In genomic region chr2:229910832-229911412, GRCh38 we compare ENCODE assay signal across 8 cellular contexts. TPM values are rescaled to one million over a fixed set of nuclear protein-coding genes. Genes with fewer than 3 reads are reported as not detected.
A peak's percentile ranks its signal among the peaks of the same experiment; 100 is the strongest.
DNase-seq lines count a peak whose midpoint lies in the region; ATAC-seq, FAIRE-seq and TF ChIP-seq lines count a peak whose summit lies in the region.

No MANE protein-coding gene starts in this region.

- FAIRE-seq in GM18507 (lab: Jason Lieb, UNC) = peak; percentile 84

- H3K4me2 ChIP-seq in BLaER1 = peak overlapping the region; percentile 4; the same call in 1 of the 2 replicates
- no peak overlapping the region for H3K4me2 ChIP-seq in SU-DHL-6 (ENCODE audit: low read depth, low read length, poor library complexity, severe bottlenecking)

- WGBS in gastroesophageal sphincter (ENCODE audit: low coverage in 1 of 2), 2 donors = 25 to 67% methylated on average over 1 of the region's 1 CpG

- no peak overlapping the region for H3K27ac ChIP-seq in BLaER1
- peak overlapping the region; percentile 20; the same call in 1 of the 2 replicates for H3K27ac ChIP-seq in SU-DHL-6 (ENCODE audit: low read depth, low read length)
- H3K27ac ChIP-seq in left ventricle myocardium inferior (replicated peaks) = no peak overlapping the region
- no peak overlapping the region for H3K27ac ChIP-seq in gastroesophageal sphincter

- H2AFZ ChIP-seq in SU-DHL-6 (ENCODE audit: low read depth, low read length, severe bottlenecking) = no peak overlapping the region

- H3K4me3 ChIP-seq in BLaER1 (no peak overlapping the region), SU-DHL-6 (ENCODE audit: insufficient read depth, low read length, poor library complexity, severe bottlenecking) (no peak overlapping the region), left ventricle myocardium inferior (no peak overlapping the region), gastroesophageal sphincter (no peak overlapping the region)

- no peaks in the 10 kb centered on the region for H3K9me2 ChIP-seq in SU-DHL-6 (replicated peaks; ENCODE audit: insufficient read depth, low read length)

- no peaks in the 10 kb centered on the region for H3K9me3 ChIP-seq in BLaER1
- no peaks in the 10 kb centered on the region for H3K9me3 ChIP-seq in SU-DHL-6 (ENCODE audit: insufficient read depth, low read length)
- H3K9me3 ChIP-seq in left ventricle myocardium inferior (replicated peaks) = no peaks in the 10 kb centered on the region
- H3K9me3 ChIP-seq in gastroesophageal sphincter = no peaks in the 10 kb centered on the region

- TF ChIP-seq EP300 in gastroesophageal sphincter (IDR thresholded peaks at IDR 0.05) = no peak

- H3K27me3 ChIP-seq in BLaER1 (no peaks in the 10 kb centered on the region), SU-DHL-6 (ENCODE audit: low read length) (no peaks in the 10 kb centered on the region), left ventricle myocardium inferior (ENCODE audit: low read depth) (no peaks in the 10 kb centered on the region), gastroesophageal sphincter (no peaks in the 10 kb centered on the region)

- H3K36me3 ChIP-seq in BLaER1 (peaks cover 33% of the 10 kb centered on the region), SU-DHL-6 (ENCODE audit: low read length) (0 out of 2 replicates have a peak, but pooled peaks cover 3% of the 10 kb centered on the region), left ventricle myocardium inferior (peaks cover 9% of the 10 kb centered on the region), gastroesophageal sphincter (peaks cover 0 to 17% of the 10 kb centered on the region in 2 donors)

- DNase-seq in GM18507 (ENCODE audit: extremely low spot score, insufficient read length, low read depth) = no peak
- no peak for DNase-seq in left ventricle myocardium inferior
- no peak for DNase-seq in HK-2 (ENCODE audit: unreplicated experiment)

- TF ChIP-seq CTCF in SU-DHL-6 (IDR thresholded peaks at IDR 0.05; ENCODE audit: insufficient read depth, low read length, poor library complexity, severe bottlenecking) = peak; percentile 23
- peak; percentile 33 for TF ChIP-seq CTCF in left ventricle myocardium inferior (IDR thresholded peaks at IDR 0.05; ENCODE audit: borderline replicate concordance)
- TF ChIP-seq CTCF in gastroesophageal sphincter (IDR thresholded peaks at IDR 0.05) = peak in 1 of 4 experiments; percentile 17

- ATAC-seq in HG03066 (IDR thresholded peaks at IDR 0.05; ENCODE audit: low read depth, unreplicated experiment) (peak; percentile 67), gastroesophageal sphincter (no peak), HG02973 (IDR thresholded peaks at IDR 0.05; ENCODE audit: unreplicated experiment) (no peak)

- H3K9ac ChIP-seq in BLaER1 (no peak overlapping the region), SU-DHL-6 (ENCODE audit: low read length) (no peak overlapping the region)

- peaks cover 7% of the 10 kb centered on the region; the same call in 1 of the 2 replicates for H3F3A ChIP-seq in SU-DHL-6 (ENCODE audit: insufficient read depth)

- intact Hi-C loops in left ventricle myocardium inferior (cut with micrococcal nuclease) = loop anchor here (10.0 kb wide), 1 partner anchor 116 kb away; no protein-coding TSS in a partner anchor

- H3K4me1 ChIP-seq in BLaER1 (peaks cover 26% of the 10 kb centered on the region; the same call in 1 of the 2 replicates), left ventricle myocardium inferior (peaks cover 85% of the 10 kb centered on the region), gastroesophageal sphincter (peaks cover 0 to 82% (median 11%) of the 10 kb centered on the region in 3 donors)

- no peak for TF ChIP-seq POLR2A in gastroesophageal sphincter (IDR thresholded peaks at IDR 0.05)

- H4K20me1 ChIP-seq in BLaER1 (peaks cover 99% of the 10 kb centered on the region), SU-DHL-6 (ENCODE audit: low read depth, low read length) (peaks cover 12% of the 10 kb centered on the region)

- H3K79me2 ChIP-seq in SU-DHL-6 (ENCODE audit: insufficient read depth, low read length) = peaks cover 95% of the 10 kb centered on the region

RNA-seq across cellular contexts. Expression of gene TRIP12, which starts 10.9 kb away (rescaled TPM):
- total RNA-seq in left ventricle myocardium inferior (194 TPM), gastroesophageal sphincter (100 to 1,000 TPM; 138 to 203 (median 185) TPM)

RNA-seq across cellular contexts. Expression of gene FBXO36, which starts 11.4 kb away (rescaled TPM):
- total RNA-seq in left ventricle myocardium inferior (0.58 TPM), gastroesophageal sphincter (1 to 10 TPM; 2.2 to 3.6 (median 3.4) TPM)
